In genomic region chr11:18374956-18375355, GRCh38 we compare ENCODE assay signal across 1 cellular context.
TF ChIP-seq lines count a peak whose summit lies in the region.

No MANE protein-coding gene starts in this region.

TF ChIP-seq in WTC11, 78 proteins besides CTCF, POLR2A, EP300 and RAD21 (continued from another document):
- TF ChIP-seq ZSCAN18 (CRISPR knock-in tag; IDR thresholded peaks at IDR 0.05) = no peak
- TF ChIP-seq HMGA2 (CRISPR knock-in tag; IDR thresholded peaks at IDR 0.05) = no peak
- TF ChIP-seq ZNF317 (CRISPR knock-in tag; IDR thresholded peaks at IDR 0.05; ENCODE audit: borderline replicate concordance, low read depth) = no peak
- TF ChIP-seq NFYB (CRISPR knock-in tag; conservative IDR thresholded peaks at IDR 0.05; ENCODE audit: low read depth) = no peak
- no peak for TF ChIP-seq MAX (CRISPR knock-in tag; IDR thresholded peaks at IDR 0.05)
- TF ChIP-seq NR1H2 (CRISPR knock-in tag; IDR thresholded peaks at IDR 0.05) = no peak
